In genomic region chr12:93990832-93991748, GRCh38 we compare ENCODE assay signal across 9 cellular contexts.
DNase-seq lines count a peak whose midpoint lies in the region; ATAC-seq and TF ChIP-seq lines count a peak whose summit lies in the region.
"Had no signal": no experiment of that assay in that cellular context is flagged by ENCODE, and none has a peak within 500 bp of the region (broad histone marks: within the 10 kb centered on the region; RNA-seq: fewer than 3 reads in every experiment).

No MANE protein-coding gene starts in this region.

- H3K4me2 ChIP-seq in DND-41 (ENCODE audit: insufficient read depth, low read length) = no peak overlapping the region

- H3K4me1 ChIP-seq in DND-41 (ENCODE audit: insufficient read depth, low read length) (peaks cover 6% of the 10 kb centered on the region), gastroesophageal sphincter (no peaks in the 10 kb centered on the region)

- H3K4me3 ChIP-seq in DND-41 (ENCODE audit: low read depth in 1 of 2, low read length in 2 of 2) (no peak overlapping the region), gastroesophageal sphincter (no peak overlapping the region)

- H3K27me3 ChIP-seq in DND-41 (ENCODE audit: insufficient read depth, low read length, poor library complexity) (no peaks in the 10 kb centered on the region), gastroesophageal sphincter (no peaks in the 10 kb centered on the region)

- H3K36me3 ChIP-seq in DND-41 (ENCODE audit: insufficient read depth, low read length) = no peaks in the 10 kb centered on the region
- H3K36me3 ChIP-seq in gastroesophageal sphincter = no peaks in the 10 kb centered on the region

- ATAC-seq in DND-41 (ENCODE audit: insufficient read depth, low read depth) (peak; percentile 66), gastroesophageal sphincter (no peak), HG02884 (IDR thresholded peaks at IDR 0.05; ENCODE audit: unreplicated experiment) (no peak), GM21529 (IDR thresholded peaks at IDR 0.05; ENCODE audit: unreplicated experiment) (no peak)
- ATAC-seq: stimulated activated naive CD8-positive, alpha-beta T cell treated with anti-CD3 and anti-CD28 coated beads, Interleukin-15, amount 100 ng/mL, for 72 hours had no signal

- no peak for DNase-seq in DND-41
- peak; percentile 59 for DNase-seq in RPMI7951 (ENCODE audit: low read depth)
- DNase-seq in nucleus accumbens (lab: John Stamatoyannopoulos, UW) = peak in 41 of 56 donors; percentile 1 to 74 (median 30)
- no peak for DNase-seq in germinal center (ENCODE audit: low spot score)
- no peak for DNase-seq in NK-92 (lab: John Stamatoyannopoulos, UW; ENCODE audit: unreplicated experiment)
- DNase-seq: stimulated activated naive CD8-positive, alpha-beta T cell treated with anti-CD3 and anti-CD28 coated beads, Interleukin-15, amount 100 ng/mL, for 72 hours had no signal

- 33 to 63% methylated on average over 6 to 18 of the region's 20 CpGs for WGBS in gastroesophageal sphincter (ENCODE audit: low coverage in 1 of 2), 2 donors

- no peak overlapping the region for H3K9ac ChIP-seq in DND-41 (ENCODE audit: low read depth, low read length)

- TF ChIP-seq CTCF in DND-41 (IDR thresholded peaks at IDR 0.05; ENCODE audit: borderline replicate concordance, extremely low read depth, low read length, poor library complexity, severe bottlenecking) (peak; percentile 54), gastroesophageal sphincter (IDR thresholded peaks at IDR 0.05) (peak in 3 of 4 experiments; percentile 13 to 41 (median 25))

- no peaks in the 10 kb centered on the region for H4K20me1 ChIP-seq in DND-41 (ENCODE audit: insufficient read depth, low read length)

- TF ChIP-seq POLR2A in gastroesophageal sphincter (IDR thresholded peaks at IDR 0.05) = no peak

- H3K9me3 ChIP-seq in DND-41 (ENCODE audit: insufficient read depth, low read length, severe bottlenecking) (peaks cover 3% of the 10 kb centered on the region), gastroesophageal sphincter (no peaks in the 10 kb centered on the region)

- no peak for TF ChIP-seq EP300 in gastroesophageal sphincter (IDR thresholded peaks at IDR 0.05)

- no peak overlapping the region for H3K27ac ChIP-seq in DND-41 (ENCODE audit: low read length)
- no peak overlapping the region for H3K27ac ChIP-seq in gastroesophageal sphincter

- no peak overlapping the region for H2AFZ ChIP-seq in DND-41 (ENCODE audit: low read depth, low read length)

- H3K79me2 ChIP-seq in DND-41 (ENCODE audit: insufficient read depth, low read length) = no peaks in the 10 kb centered on the region

Comparison
In these comparisons a context has a peak if more than half of its experiments do, and no peak if none do; other contexts are left out.
1. DNase-seq: peak in RPMI7951 (single experiment) and nucleus accumbens (41 of 56); none in DND-41 (single experiment), germinal center (single experiment) and NK-92 (single experiment).